ENCODE assay signal across 24 cellular contexts in genomic region chr6:75331134-75331533, GRCh38. TPM values are rescaled to one million over a fixed set of nuclear protein-coding genes. Genes with fewer than 3 reads are reported as not detected.
A peak's percentile ranks its signal among the peaks of the same experiment; 100 is the strongest.
DNase-seq lines count a peak whose midpoint lies in the region; ATAC-seq and TF ChIP-seq lines count a peak whose summit lies in the region.
"Had no signal": no experiment of that assay in that cellular context is flagged by ENCODE, and none has a peak within 500 bp of the region (broad histone marks: within the 10 kb centered on the region; RNA-seq: fewer than 3 reads in every experiment).

No MANE protein-coding gene starts in this region.

- no peak overlapping the region for H3K4me3 ChIP-seq in epithelial cell of esophagus (ENCODE audit: low read length)
- H3K4me3 ChIP-seq: cardiac muscle cell, gastrocnemius medialis, psoas muscle, skin epidermis had no signal

- peaks cover 30 to 37% of the 10 kb centered on the region in 2 donors for H3K27me3 Mint-ChIP-seq in natural killer cell treated with Interleukin-12 subunit alpha and Interleukin-12 subunit beta and Interleukin-15 and Interleukin-18, amount 100 ng/mL, for 72 hours
- peaks cover 24% of the 10 kb centered on the region for H3K27me3 Mint-ChIP-seq in activated CD4-positive, alpha-beta memory T cell treated with anti-CD3 and anti-CD28 coated beads, Interleukin-2, amount 10 ng/mL, durations not matched to agents 7 days and 5 days

- H3K9me3 Mint-ChIP-seq in natural killer cell treated with Interleukin-12 subunit alpha and Interleukin-12 subunit beta and Interleukin-15 and Interleukin-18, amount 100 ng/mL, for 72 hours: no peaks in the 10 kb centered on the region
- no peaks in the 10 kb centered on the region for H3K9me3 Mint-ChIP-seq in activated CD4-positive, alpha-beta memory T cell treated with anti-CD3 and anti-CD28 coated beads, Interleukin-2, amount 10 ng/mL, durations not matched to agents 7 days and 5 days
- H3K9me3 Mint-ChIP-seq: activated naive CD8-positive, alpha-beta T cell treated with anti-CD3 and anti-CD28 coated beads for 36 hours; activated T-helper 2 cell treated with anti-CD3 and anti-CD28 coated beads, Interferon-gamma antibody, Interleukin-2, Interleukin-4, amounts not matched to agents 10 μg/mL and 5 μg/mL and 100 μg/mL, durations not matched to agents 14 hours and 24 hours and 36 hours; CD8-positive, alpha-beta memory T cell; stimulated activated effector memory CD8-positive, alpha-beta T cell treated with anti-CD3 and anti-CD28 coated beads, Interleukin-12 subunit alpha, Interleukin-12 subunit beta, amount 100 ng/mL, for 72 hours had no signal

- no peaks in the 10 kb centered on the region for H3K36me3 Mint-ChIP-seq in natural killer cell treated with Interleukin-12 subunit alpha and Interleukin-12 subunit beta and Interleukin-15 and Interleukin-18, amount 100 ng/mL, for 72 hours
- no peaks in the 10 kb centered on the region for H3K36me3 Mint-ChIP-seq in activated CD4-positive, alpha-beta memory T cell treated with anti-CD3 and anti-CD28 coated beads, Interleukin-2, amount 10 ng/mL, durations not matched to agents 7 days and 5 days (ENCODE audit: low read depth)
- H3K36me3 Mint-ChIP-seq: activated naive CD8-positive, alpha-beta T cell treated with anti-CD3 and anti-CD28 coated beads for 36 hours; CD8-positive, alpha-beta memory T cell; stimulated activated effector memory CD8-positive, alpha-beta T cell treated with anti-CD3 and anti-CD28 coated beads, Interleukin-12 subunit alpha, Interleukin-12 subunit beta, amount 100 ng/mL, for 72 hours had no signal

- H3K4me3 Mint-ChIP-seq in natural killer cell treated with Interleukin-12 subunit alpha and Interleukin-12 subunit beta and Interleukin-15 and Interleukin-18, amount 100 ng/mL, for 72 hours: no peak overlapping the region
- no peak overlapping the region for H3K4me3 Mint-ChIP-seq in activated CD4-positive, alpha-beta memory T cell treated with anti-CD3 and anti-CD28 coated beads, Interleukin-2, amount 10 ng/mL, durations not matched to agents 7 days and 5 days
- H3K4me3 Mint-ChIP-seq: activated naive CD8-positive, alpha-beta T cell treated with anti-CD3 and anti-CD28 coated beads for 36 hours; CD8-positive, alpha-beta memory T cell; stimulated activated effector memory CD8-positive, alpha-beta T cell treated with anti-CD3 and anti-CD28 coated beads, Interleukin-12 subunit alpha, Interleukin-12 subunit beta, amount 100 ng/mL, for 72 hours had no signal

- no peak overlapping the region for H3K27ac Mint-ChIP-seq in natural killer cell treated with Interleukin-12 subunit alpha and Interleukin-12 subunit beta and Interleukin-15 and Interleukin-18, amount 100 ng/mL, for 72 hours
- no peak overlapping the region for H3K27ac Mint-ChIP-seq in activated CD4-positive, alpha-beta memory T cell treated with anti-CD3 and anti-CD28 coated beads, Interleukin-2, amount 10 ng/mL, durations not matched to agents 7 days and 5 days
- H3K27ac Mint-ChIP-seq: activated naive CD8-positive, alpha-beta T cell treated with anti-CD3 and anti-CD28 coated beads for 36 hours; activated T-helper 2 cell treated with anti-CD3 and anti-CD28 coated beads, Interferon-gamma antibody, Interleukin-2, Interleukin-4, amounts not matched to agents 10 μg/mL and 5 μg/mL and 100 μg/mL, durations not matched to agents 14 hours and 24 hours and 36 hours; CD8-positive, alpha-beta memory T cell; stimulated activated effector memory CD8-positive, alpha-beta T cell treated with anti-CD3 and anti-CD28 coated beads, Interleukin-12 subunit alpha, Interleukin-12 subunit beta, amount 100 ng/mL, for 72 hours had no signal

- ATAC-seq in SK-N-SH treated with all-trans-retinoic acid at 6 μM for 48 hours (peak; percentile 81), GM18498 (IDR thresholded peaks at IDR 0.05; ENCODE audit: unreplicated experiment) (no peak)
- ATAC-seq in natural killer cell treated with Interleukin-12 subunit alpha and Interleukin-12 subunit beta and Interleukin-15 and Interleukin-18, amount 100 ng/mL, for 72 hours: no peak
- ATAC-seq: gastrocnemius medialis; psoas muscle; stimulated activated effector memory CD8-positive, alpha-beta T cell treated with anti-CD3 and anti-CD28 coated beads, Interleukin-12 subunit alpha, Interleukin-12 subunit beta, amount 100 ng/mL, for 72 hours had no signal

- peak; percentile 71 for DNase-seq in ELR (ENCODE audit: low read depth)
- peak; percentile 73 for DNase-seq in epithelial cell of esophagus (ENCODE audit: low read depth)
- DNase-seq in kidney tubule cell (ENCODE audit: low spot score): peak; percentile 66
- DNase-seq in natural killer cell treated with Interleukin-12 subunit alpha and Interleukin-12 subunit beta and Interleukin-15 and Interleukin-18, amount 100 ng/mL, for 72 hours (ENCODE audit: low spot score): no peak
- DNase-seq in NK-92 (lab: John Stamatoyannopoulos, UW; ENCODE audit: unreplicated experiment): no peak
- DNase-seq in activated CD4-positive, alpha-beta memory T cell treated with anti-CD3 and anti-CD28 coated beads, Interleukin-2, amount 10 ng/mL, durations not matched to agents 7 days and 5 days: no peak
- DNase-seq: activated CD4-positive, alpha-beta T cell treated with anti-CD3 and anti-CD28 coated beads, Interleukin-2, amount 50 U/mL, for 1 hour; activated CD8-positive, alpha-beta memory T cell treated with anti-CD3 and anti-CD28 coated beads, Interleukin-2, amount 50 U/mL, for 4 hours; activated naive CD8-positive, alpha-beta T cell treated with anti-CD3 and anti-CD28 coated beads for 36 hours; AML-193; CD8-positive, alpha-beta memory T cell; dermis blood vessel endothelial cell; gastrocnemius medialis; kidney; NCI-H2081 treated with DMSO at 0.1 percent for 48 hours; psoas muscle; stimulated activated CD4-positive, alpha-beta T cell treated with anti-CD3 and anti-CD28 coated beads, Interleukin-2, amount 100 ng/mL, for 24 hours; WERI-Rb-1 had no signal

- POLR2A ChIA-PET in activated CD4-positive, alpha-beta memory T cell treated with anti-CD3 and anti-CD28 coated beads, Interleukin-2, amount 10 ng/mL, durations not matched to agents 7 days and 5 days (lab: Charles Lee): no interaction called here

- no peaks in the 10 kb centered on the region for H3K4me1 Mint-ChIP-seq in natural killer cell treated with Interleukin-12 subunit alpha and Interleukin-12 subunit beta and Interleukin-15 and Interleukin-18, amount 100 ng/mL, for 72 hours (ENCODE audit: low read depth in 2 of 2)
- no peaks in the 10 kb centered on the region for H3K4me1 Mint-ChIP-seq in activated CD4-positive, alpha-beta memory T cell treated with anti-CD3 and anti-CD28 coated beads, Interleukin-2, amount 10 ng/mL, durations not matched to agents 7 days and 5 days
- H3K4me1 Mint-ChIP-seq: activated naive CD8-positive, alpha-beta T cell treated with anti-CD3 and anti-CD28 coated beads for 36 hours; CD8-positive, alpha-beta memory T cell; stimulated activated effector memory CD8-positive, alpha-beta T cell treated with anti-CD3 and anti-CD28 coated beads, Interleukin-12 subunit alpha, Interleukin-12 subunit beta, amount 100 ng/mL, for 72 hours had no signal

- TF ChIP-seq CTCF in epithelial cell of esophagus (IDR thresholded peaks at IDR 0.05; ENCODE audit: insufficient read depth, low read depth, low read length, missing control alignments): no peak

- CTCF ChIA-PET in activated CD4-positive, alpha-beta memory T cell treated with anti-CD3 and anti-CD28 coated beads, Interleukin-2, amount 10 ng/mL, durations not matched to agents 7 days and 5 days (lab: Charles Lee): no interaction called here

TF ChIP-seq in SK-N-SH treated with all-trans-retinoic acid at 6 μM for 48 hours, 23 proteins besides CTCF, POLR2A, EP300 and RAD21:
- TF ChIP-seq ESRRG (CRISPR knock-in tag; IDR thresholded peaks at IDR 0.05): no peak
- 0 out of 2 replicates have a peak, but pooled peaks have one; percentile 17 for TF ChIP-seq CSDC2 (CRISPR knock-in tag; IDR thresholded peaks at IDR 0.05)

RNA-seq across cellular contexts. Expression of gene TMEM30A, which starts 46.5 kb away (rescaled TPM):
- total RNA-seq in natural killer cell treated with Interleukin-12 subunit alpha and Interleukin-12 subunit beta and Interleukin-15 and Interleukin-18, amount 100 ng/mL, for 72 hours: 10 to 100 TPM; 60.6 to 81.4 TPM
- 10 to 100 TPM; 60.1 to 60.4 TPM for total RNA-seq in activated CD4-positive, alpha-beta memory T cell treated with anti-CD3 and anti-CD28 coated beads, Interleukin-2, amount 10 ng/mL, durations not matched to agents 7 days and 5 days

Comparison
In these comparisons a context has a peak if more than half of its experiments do, and no peak if none do; other contexts are left out.
1. DNase-seq: peak in ELR (single experiment), epithelial cell of esophagus (single experiment) and kidney tubule cell (single experiment); none in natural killer cell treated with Interleukin-12 subunit alpha and Interleukin-12 subunit beta and Interleukin-15 and Interleukin-18, amount 100 ng/mL, for 72 hours (single experiment), NK-92 (single experiment) and activated CD4-positive, alpha-beta memory T cell treated with anti-CD3 and anti-CD28 coated beads, Interleukin-2, amount 10 ng/mL, durations not matched to agents 7 days and 5 days (single experiment).